ENCODE assay signal across 9 cellular contexts in the genomic region with DNA sequence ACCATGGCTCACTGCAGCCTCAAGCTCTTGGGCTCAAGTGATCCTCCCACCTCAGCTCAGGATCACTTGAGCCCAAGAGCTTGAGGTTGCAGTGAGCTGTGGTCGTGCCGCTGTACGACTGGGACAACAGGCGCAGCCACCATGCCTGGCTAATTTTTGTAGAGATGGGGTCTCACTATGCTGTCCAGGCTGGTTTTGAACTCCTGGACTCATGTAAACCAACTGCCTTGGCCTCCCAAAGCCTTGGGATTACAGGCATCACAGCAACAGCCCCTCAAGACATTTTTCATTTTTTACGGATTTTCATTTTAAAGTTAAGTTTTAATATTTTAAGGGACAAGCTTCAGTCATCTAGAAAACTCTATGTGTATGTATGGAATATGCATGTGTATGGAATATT.
"Had no signal": no experiment of that assay in that cellular context is flagged by ENCODE, and none has a peak within 500 bp of the region (broad histone marks: within the 10 kb centered on the region; RNA-seq: fewer than 3 reads in every experiment).

No MANE protein-coding gene starts in this region.

- ATAC-seq: HCT116 had no signal

- H3K4me2 ChIP-seq: KMS-11 had no signal

- DNase-seq: GM23248, GOT3, H7, IMR-90, KBM-7 had no signal

- H3K27ac ChIP-seq: GM23248, HL-60, KMS-11 had no signal

- H3K4me1 ChIP-seq: HAP-1 had no signal

- H3K4me3 ChIP-seq: GM23248, HAP-1 had no signal

- H2AFZ ChIP-seq: GM23248 had no signal

- H3K9me3 ChIP-seq: HAP-1 had no signal

- H3K9ac ChIP-seq: GM23248, KMS-11 had no signal
